ENCODE assay signal across 8 cellular contexts in the genomic region with DNA sequence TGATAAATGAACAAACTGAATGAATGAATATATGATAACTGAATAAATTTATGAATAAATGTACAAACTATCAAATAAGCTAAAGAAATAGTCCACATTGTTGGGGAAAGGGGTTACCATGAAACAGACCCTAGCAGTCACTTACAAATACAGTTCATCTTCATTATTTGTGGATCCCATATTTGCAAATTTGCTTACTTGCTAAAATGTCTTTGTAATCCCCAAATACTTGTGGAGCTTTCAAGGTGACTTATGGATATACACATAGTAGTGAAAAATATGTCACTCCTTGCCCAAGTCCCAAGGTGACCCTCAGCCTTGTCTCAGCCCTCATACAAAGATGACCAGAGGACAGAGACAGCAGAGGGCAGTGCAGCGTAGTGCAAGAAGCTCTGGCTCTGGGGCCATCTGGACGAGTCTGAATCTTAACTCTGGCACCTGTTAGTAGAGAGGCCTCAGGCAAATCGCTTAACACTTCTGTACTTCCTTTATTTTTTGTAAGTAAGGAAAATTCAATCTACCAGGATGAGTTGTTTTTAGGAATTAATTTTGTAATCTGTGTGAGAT. TPM values are rescaled to one million over a fixed set of nuclear protein-coding genes. Genes with fewer than 3 reads are reported as not detected.
A peak's percentile ranks its signal among the peaks of the same experiment; 100 is the strongest.
DNase-seq lines count a peak whose midpoint lies in the region; ATAC-seq, FAIRE-seq and TF ChIP-seq lines count a peak whose summit lies in the region.

No MANE protein-coding gene starts in this region.

- FAIRE-seq in pancreas (lab: Jason Lieb, UNC), result peak; percentile 71

- intact Hi-C loops in pancreas (cut with DNase I), result no loop called here

- no peaks in the 10 kb centered on the region for H3K9me2 ChIP-seq in DOHH2 (replicated peaks; ENCODE audit: control insufficient read depth, low read length)

- peak; percentile 49 for DNase-seq in LoVo (ENCODE audit: low spot score)
- DNase-seq in foreskin keratinocyte, result no peak
- DNase-seq in pancreas, result peak; percentile 30 to 62 (median 42)

- H3K4me3 ChIP-seq in DOHH2 (ENCODE audit: low read length), result no peak overlapping the region
- H3K4me3 ChIP-seq in pancreas, result peak overlapping the region in 2 of 4 donors; percentile 89 to 92

- WGBS in pancreas, 2 donors, result 15 to 24% methylated on average over 3 of the region's 3 CpGs

- no peaks in the 10 kb centered on the region; the same call in 1 of the 2 replicates for H4K20me1 ChIP-seq in DOHH2 (ENCODE audit: control insufficient read depth, insufficient read depth, low read depth, low read length)

- peaks cover 18% of the 10 kb centered on the region for H3K79me2 ChIP-seq in DOHH2 (ENCODE audit: control insufficient read depth, low read length)

- H3K27me3 ChIP-seq in DOHH2 (ENCODE audit: control insufficient read depth, low read length) (no peaks in the 10 kb centered on the region), foreskin keratinocyte (peaks cover 14% of the 10 kb centered on the region), pancreas (no peaks in the 10 kb centered on the region)

- peaks cover 32% of the 10 kb centered on the region for H3K4me1 ChIP-seq in DOHH2 (ENCODE audit: control insufficient read depth, low read length)
- H3K4me1 ChIP-seq in foreskin keratinocyte, result no peaks in the 10 kb centered on the region
- H3K4me1 ChIP-seq in pancreas, result peaks cover 0 to 9% (median 6%) of the 10 kb centered on the region in 3 donors

- TF ChIP-seq CTCF in DOHH2 (IDR thresholded peaks at IDR 0.05; ENCODE audit: low read depth, low read length, poor library complexity, severe bottlenecking) (peak; percentile 71), foreskin keratinocyte (conservative IDR thresholded peaks at IDR 0.05) (peak; percentile 44), pancreas (IDR thresholded peaks at IDR 0.05) (peak in 1 of 4 donors; percentile 18)

- H3K27ac ChIP-seq in DOHH2 (ENCODE audit: low read depth, low read length), result no peak overlapping the region
- no peak overlapping the region for H3K27ac ChIP-seq in foreskin keratinocyte
- peak overlapping the region in 2 of 4 donors; percentile 98 for H3K27ac ChIP-seq in pancreas

- no peaks in the 10 kb centered on the region for H3K36me3 ChIP-seq in DOHH2 (ENCODE audit: control insufficient read depth, low read length)
- H3K36me3 ChIP-seq in pancreas, result no peaks in the 10 kb centered on the region

- 0 out of 2 replicates have a peak, but pooled peaks cover 7% of the 10 kb centered on the region for H3F3A ChIP-seq in DOHH2 (ENCODE audit: control insufficient read depth, insufficient read depth)

- peak overlapping the region; percentile 90 for H3K4me2 ChIP-seq in DOHH2 (ENCODE audit: low read length)

- ATAC-seq in SK-N-SH treated with all-trans-retinoic acid at 6 μM for 48 hours, result 0 out of 3 replicates have a peak, but pooled peaks have one; percentile 9
- ATAC-seq in foreskin keratinocyte, result no peak
- ATAC-seq in pancreas, result peak in 2 of 4 donors; percentile 18 to 33
- ATAC-seq in HG02571 (IDR thresholded peaks at IDR 0.05; ENCODE audit: unreplicated experiment), result no peak
- no peak for ATAC-seq in HG02884 (IDR thresholded peaks at IDR 0.05; ENCODE audit: unreplicated experiment)
- no peak for ATAC-seq in GM19328 (IDR thresholded peaks at IDR 0.05; ENCODE audit: unreplicated experiment)

- H3K9me3 ChIP-seq in DOHH2 (ENCODE audit: control insufficient read depth, insufficient read depth, low read length) (no peaks in the 10 kb centered on the region), pancreas (no peaks in the 10 kb centered on the region)

TF ChIP-seq in SK-N-SH treated with all-trans-retinoic acid at 6 μM for 48 hours, 23 proteins besides CTCF, POLR2A, EP300 and RAD21:
- TF ChIP-seq GLIS3 (CRISPR knock-in tag; IDR thresholded peaks at IDR 0.05) (no peak), TCF4 (CRISPR knock-in tag; IDR thresholded peaks at IDR 0.05; ENCODE audit: borderline replicate concordance) (peak; percentile 75; the same call in 1 of the 2 replicates)

RNA-seq across cellular contexts. Expression of gene PAIP2B, which starts 3.1 kb away (rescaled TPM):
- total RNA-seq in foreskin keratinocyte, result 0.75 and 0.99 TPM in 2 replicates
- polyA plus RNA-seq in foreskin keratinocyte, result 0.40 and 0.48 TPM in 2 replicates
- 10 to 100 TPM; 30.4 to 67.4 (median 51.1) TPM for total RNA-seq in pancreas
- polyA plus RNA-seq in pancreas, result 10 to 100 TPM in 1 of 2 donors, 1 to 10 TPM in 1; 9.0 to 12.9 TPM

Comparison
In these comparisons a context has a peak if more than half of its experiments do, and no peak if none do; other contexts are left out.
1. DNase-seq: peak in LoVo (single experiment) and pancreas (6 of 6); none in foreskin keratinocyte (0 of 2).
2. RNA of gene PAIP2B, which starts 3.1 kb away (total RNA-seq): 30.4 to 67.4 TPM in pancreas; 0.75 to 0.99 TPM in foreskin keratinocyte; every median in the first group is over 10 times any median in the second.